Comparison of ENCODE assay signal across 8 cellular contexts in genomic region chr12:48978291-48978740, GRCh38. TPM values are rescaled to one million over a fixed set of nuclear protein-coding genes. Genes with fewer than 3 reads are reported as not detected.
A peak's percentile ranks its signal among the peaks of the same experiment; 100 is the strongest.
DNase-seq lines count a peak whose midpoint lies in the region; ATAC-seq and TF ChIP-seq lines count a peak whose summit lies in the region.

Gene WNT1, plus strand, starts transcription at chr12:48978322. Its CDS starts 329 bp downstream, at chr12:48978651.

- peak in 1 of 2 donors; percentile 4 for ATAC-seq in right cardiac atrium
- ATAC-seq in stimulated activated naive B cell treated with anti-CD40 and anti-IgM and Interleukin-4, amounts not matched to agents 10 μg/mL and 1 μg/mL and 100 μg/mL, for 72 hours (replicated peaks): peak; percentile 14 to 19

- TF ChIP-seq POLR2A in Peyer's patch (IDR thresholded peaks at IDR 0.05): no peak

- peaks cover 0 to 51% of the 10 kb centered on the region in 2 donors for H3K27me3 ChIP-seq in Peyer's patch
- no peaks in the 10 kb centered on the region for H3K27me3 ChIP-seq in right cardiac atrium (ENCODE audit: control insufficient read depth, insufficient read depth)

- no peaks in the 10 kb centered on the region for H3K9me3 Mint-ChIP-seq in T-helper 1 cell treated with Interleukin-12 subunit alpha and Interleukin-12 subunit beta and Interleukin-4 antibody, amounts not matched to agents 30 μg/mL and 1 μg/mL, for 36 hours
- peaks cover 0 to 4% of the 10 kb centered on the region in 2 donors for H3K9me3 Mint-ChIP-seq in stimulated activated naive B cell treated with anti-CD40 and anti-IgM and Interleukin-4, amounts not matched to agents 10 μg/mL and 1 μg/mL and 100 μg/mL, for 72 hours

- H3K27ac ChIP-seq in Peyer's patch (peak within 1 kb of the TSS in 2 of 4 donors; percentile 63), right cardiac atrium (ENCODE audit: low read length) (no peak within 1 kb of the TSS)

- H3K4me1 Mint-ChIP-seq in T-helper 1 cell treated with Interleukin-12 subunit alpha and Interleukin-12 subunit beta and Interleukin-4 antibody, amounts not matched to agents 30 μg/mL and 1 μg/mL, for 36 hours (ENCODE audit: low read depth): peaks cover 44% of the 10 kb centered on the region
- H3K4me1 Mint-ChIP-seq in stimulated activated naive B cell treated with anti-CD40 and anti-IgM and Interleukin-4, amounts not matched to agents 10 μg/mL and 1 μg/mL and 100 μg/mL, for 72 hours: peaks cover 48 to 59% of the 10 kb centered on the region in 2 donors

- peak within 1 kb of the TSS; percentile 84 for H3K4me3 Mint-ChIP-seq in T-helper 1 cell treated with Interleukin-12 subunit alpha and Interleukin-12 subunit beta and Interleukin-4 antibody, amounts not matched to agents 30 μg/mL and 1 μg/mL, for 36 hours
- H3K4me3 Mint-ChIP-seq in stimulated activated naive B cell treated with anti-CD40 and anti-IgM and Interleukin-4, amounts not matched to agents 10 μg/mL and 1 μg/mL and 100 μg/mL, for 72 hours: peak within 1 kb of the TSS; percentile 69 to 78

- no peaks in the 10 kb centered on the region for H3K36me3 Mint-ChIP-seq in T-helper 1 cell treated with Interleukin-12 subunit alpha and Interleukin-12 subunit beta and Interleukin-4 antibody, amounts not matched to agents 30 μg/mL and 1 μg/mL, for 36 hours (ENCODE audit: low read depth)
- peaks cover 0 to 11% of the 10 kb centered on the region in 2 donors for H3K36me3 Mint-ChIP-seq in stimulated activated naive B cell treated with anti-CD40 and anti-IgM and Interleukin-4, amounts not matched to agents 10 μg/mL and 1 μg/mL and 100 μg/mL, for 72 hours

- peak in 1 of 6 experiments; percentile 3 for TF ChIP-seq CTCF in Peyer's patch (IDR thresholded peaks at IDR 0.05)

- H3K27ac Mint-ChIP-seq in T-helper 1 cell treated with Interleukin-12 subunit alpha and Interleukin-12 subunit beta and Interleukin-4 antibody, amounts not matched to agents 30 μg/mL and 1 μg/mL, for 36 hours: peak within 1 kb of the TSS; percentile 46
- H3K27ac Mint-ChIP-seq in stimulated activated naive B cell treated with anti-CD40 and anti-IgM and Interleukin-4, amounts not matched to agents 10 μg/mL and 1 μg/mL and 100 μg/mL, for 72 hours: peak within 1 kb of the TSS; percentile 84

- intact Hi-C loops in right cardiac atrium (cut with DNase I): no loop called here

- H3K36me3 ChIP-seq in Peyer's patch: no peaks in the 10 kb centered on the region

- 1% methylated on average over 45 of the region's 45 CpGs for WGBS in right cardiac atrium

- H3K4me3 ChIP-seq in Peyer's patch (peak within 1 kb of the TSS; percentile 28 to 49 (median 46)), right cardiac atrium (ENCODE audit: low read length) (peak within 1 kb of the TSS; percentile 26)

- H3K9me3 ChIP-seq in Peyer's patch (peaks cover 0 to 4% (median 0%) of the 10 kb centered on the region in 4 donors), right cardiac atrium (ENCODE audit: control insufficient read depth, low read length) (no peaks in the 10 kb centered on the region)

- peaks cover 0 to 48% (median 28%) of the 10 kb centered on the region in 4 donors for H3K4me1 ChIP-seq in Peyer's patch
- H3K4me1 ChIP-seq in right cardiac atrium (ENCODE audit: control insufficient read depth, insufficient read depth, low read length): peaks cover 17% of the 10 kb centered on the region

- peaks cover 96% of the 10 kb centered on the region for H3K27me3 Mint-ChIP-seq in T-helper 1 cell treated with Interleukin-12 subunit alpha and Interleukin-12 subunit beta and Interleukin-4 antibody, amounts not matched to agents 30 μg/mL and 1 μg/mL, for 36 hours (ENCODE audit: low read depth)
- peaks cover 78 to 86% of the 10 kb centered on the region in 2 donors for H3K27me3 Mint-ChIP-seq in stimulated activated naive B cell treated with anti-CD40 and anti-IgM and Interleukin-4, amounts not matched to agents 10 μg/mL and 1 μg/mL and 100 μg/mL, for 72 hours

- DNase-seq in T-helper 1 cell (no peak), Peyer's patch (no peak), right cardiac atrium (peak in 1 of 3 donors; percentile 51), NCI-H2171 (lab: John Stamatoyannopoulos, UW) (no peak), NCI-H1694 treated with DMSO at 0.1 percent for 48 hours (lab: John Stamatoyannopoulos, UW) (no peak), GF-D8 (lab: John Stamatoyannopoulos, UW) (no peak)
- DNase-seq in stimulated activated naive B cell treated with anti-CD40 and anti-IgM and Interleukin-4, amounts not matched to agents 10 μg/mL and 1 μg/mL and 100 μg/mL, for 72 hours: no peak

RNA-seq across cellular contexts. Expression of gene WNT1, which starts in this region (rescaled TPM):
- total RNA-seq in Peyer's patch (not detected), right cardiac atrium (not detected)
- not detected for polyA plus RNA-seq in right cardiac atrium
